In the genomic region with DNA sequence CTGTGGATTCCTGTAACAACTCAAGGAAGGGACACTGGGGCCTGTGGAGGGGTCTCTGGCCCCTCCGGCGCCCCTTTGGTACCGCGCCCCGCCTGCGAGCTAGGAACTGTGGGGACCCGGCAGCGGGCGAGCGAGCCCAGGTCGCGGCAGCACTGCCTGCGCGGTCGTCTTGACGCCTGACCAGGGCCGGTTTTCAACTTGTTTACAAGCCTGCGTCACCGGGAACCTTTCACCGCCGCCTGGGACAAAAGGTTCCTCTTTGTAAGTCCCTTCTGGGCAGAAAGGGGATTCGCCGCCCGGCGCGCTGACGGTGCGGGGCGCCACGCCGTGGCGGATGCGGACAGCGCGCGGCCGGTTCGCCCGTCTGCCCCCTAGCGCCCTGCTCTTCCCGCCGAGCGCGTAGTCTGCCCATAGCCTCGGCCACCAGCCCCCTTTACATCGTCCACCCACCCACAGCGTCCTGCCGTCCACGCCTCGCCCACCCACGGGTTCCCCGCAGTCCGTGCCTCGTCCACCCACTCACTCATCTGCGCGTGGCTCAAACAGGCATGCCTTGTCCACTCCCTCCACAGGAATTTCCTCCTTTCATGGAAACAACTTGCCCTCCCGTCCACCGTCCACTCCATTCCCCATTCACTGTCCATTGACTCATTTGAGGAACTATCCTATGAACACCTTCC, we compare ENCODE assay signal across 7 cellular contexts. TPM values are rescaled to one million over a fixed set of nuclear protein-coding genes. Genes with fewer than 3 reads are reported as not detected.
DNase-seq lines count a peak whose midpoint lies in the region; ATAC-seq and TF ChIP-seq lines count a peak whose summit lies in the region.

No MANE protein-coding gene starts in this region.

- DNase-seq in GM10248 (ENCODE audit: extremely low spot score) (peak; percentile 83), NCI-H510A treated with DMSO at 0.1 percent for 48 hours (lab: John Stamatoyannopoulos, UW) (peak; percentile 6), activated T-cell treated with anti-CD3 and anti-CD28 coated beads for 48 hours (ENCODE audit: low read depth) (peak; percentile 54), fibroblast of peridontal ligament (ENCODE audit: extremely low read depth) (peak; percentile 65), myocyte (ENCODE audit: low read depth) (peak; percentile 70), stromal cell of bone marrow (ENCODE audit: low read depth) (peak; percentile 50)

- peak; percentile 91 for TF ChIP-seq CTCF in GM10248 (IDR thresholded peaks at IDR 0.05; ENCODE audit: control extremely low read depth, extremely low read depth, low read depth, missing control alignments)

- CTCF ChIA-PET in GM10248 (lab: Yijun Ruan, JAX) = interaction anchor here (1.0 to 4.0 kb wide), 7 partner anchors 9 to 418 kb away, joined by 3 to 23 read pairs (median 4); no protein-coding TSS in a partner anchor

- ATAC-seq in HG02970 (IDR thresholded peaks at IDR 0.05; ENCODE audit: low FRiP score, unreplicated experiment) = peak; percentile 66

- POLR2A ChIA-PET in GM10248 (lab: Yijun Ruan, JAX) = no interaction called here

RNA-seq across cellular contexts. Expression of gene CFAP100, which starts 5.5 kb away (rescaled TPM):
- not detected in 2 replicates for total RNA-seq in myocyte
- polyA plus RNA-seq in myocyte (2012) = not detected

RNA-seq across cellular contexts. Expression of gene KLF15, which starts 32.0 kb away (rescaled TPM):
- total RNA-seq in myocyte = 1.2 and 1.5 TPM in 2 replicates
- polyA plus RNA-seq in myocyte (2012) = 0.14 TPM

Comparison
In these comparisons a context has a peak if more than half of its experiments do, and no peak if none do; other contexts are left out.
1. Peak in every context shown above with its lines: DNase-seq and ATAC-seq.
2. DNase-seq: peak in every context shown above with its lines; median percentile 83 in GM10248; 70 in myocyte; 65 in fibroblast of peridontal ligament; 54 in activated T-cell treated with anti-CD3 and anti-CD28 coated beads for 48 hours; 50 in stromal cell of bone marrow; 6 in NCI-H510A treated with DMSO at 0.1 percent for 48 hours.